In genomic region chr9:80615964-80616363, GRCh38 we compare ENCODE assay signal across 13 cellular contexts.
"Had no signal": no experiment of that assay in that cellular context is flagged by ENCODE, and none has a peak within 500 bp of the region (broad histone marks: within the 10 kb centered on the region; RNA-seq: fewer than 3 reads in every experiment).

No MANE protein-coding gene starts in this region.

- DNase-seq: activated CD4-positive, alpha-beta T cell treated with anti-CD3 and anti-CD28 coated beads for 4 hours; activated CD8-positive, alpha-beta memory T cell treated with anti-CD3 and anti-CD28 coated beads, Interleukin-2, amount 50 U/mL, for 4 hours; activated CD8-positive, alpha-beta T cell treated with anti-CD3 and anti-CD28 coated beads for 36 hours; activated T-cell treated with anti-CD3 and anti-CD28 coated beads, Interleukin-2, amount 50 U/mL, for 72 hours; esophagus squamous epithelium; lower lobe of right lung; midbrain; naive B cell; tibial artery had no signal

- H3K27ac ChIP-seq: esophagus squamous epithelium, lower lobe of right lung, right atrium auricular region, tibial artery, vagina had no signal

- H3K9me3 Mint-ChIP-seq: activated CD8-positive, alpha-beta T cell treated with anti-CD3 and anti-CD28 coated beads for 36 hours had no signal

- H3K9me3 ChIP-seq: esophagus squamous epithelium, lower lobe of right lung, tibial artery, vagina had no signal

- H3K27me3 Mint-ChIP-seq: activated CD8-positive, alpha-beta T cell treated with anti-CD3 and anti-CD28 coated beads for 36 hours; naive B cell had no signal

- H3K36me3 ChIP-seq: esophagus squamous epithelium, lower lobe of right lung, right atrium auricular region, tibial artery, vagina had no signal

- H3K4me1 Mint-ChIP-seq: naive B cell; stimulated activated effector memory CD8-positive, alpha-beta T cell treated with anti-CD3 and anti-CD28 coated beads, Interleukin-12 subunit alpha, Interleukin-12 subunit beta, amount 100 ng/mL, for 72 hours had no signal

- H3K4me3 Mint-ChIP-seq: activated CD8-positive, alpha-beta T cell treated with anti-CD3 and anti-CD28 coated beads for 36 hours; activated T-cell treated with anti-CD3 and anti-CD28 coated beads, Interleukin-2, amount 50 U/mL, for 72 hours; naive B cell; stimulated activated effector memory CD8-positive, alpha-beta T cell treated with anti-CD3 and anti-CD28 coated beads, Interleukin-12 subunit alpha, Interleukin-12 subunit beta, amount 100 ng/mL, for 72 hours; T-helper 1 cell treated with Interleukin-12 subunit alpha and Interleukin-12 subunit beta and Interleukin-4 antibody, amounts not matched to agents 30 μg/mL and 1 μg/mL, for 36 hours had no signal

- H3K27ac Mint-ChIP-seq: activated CD8-positive, alpha-beta T cell treated with anti-CD3 and anti-CD28 coated beads for 36 hours; activated T-cell treated with anti-CD3 and anti-CD28 coated beads, Interleukin-2, amount 50 U/mL, for 72 hours; naive B cell; stimulated activated effector memory CD8-positive, alpha-beta T cell treated with anti-CD3 and anti-CD28 coated beads, Interleukin-12 subunit alpha, Interleukin-12 subunit beta, amount 100 ng/mL, for 72 hours; T-helper 1 cell treated with Interleukin-12 subunit alpha and Interleukin-12 subunit beta and Interleukin-4 antibody, amounts not matched to agents 30 μg/mL and 1 μg/mL, for 36 hours had no signal

- H3K27me3 ChIP-seq: esophagus squamous epithelium, right atrium auricular region, tibial artery, vagina had no signal

- H3K36me3 Mint-ChIP-seq: stimulated activated effector memory CD8-positive, alpha-beta T cell treated with anti-CD3 and anti-CD28 coated beads, Interleukin-12 subunit alpha, Interleukin-12 subunit beta, amount 100 ng/mL, for 72 hours had no signal

- H3K4me1 ChIP-seq: esophagus squamous epithelium, lower lobe of right lung, right atrium auricular region, tibial artery, vagina had no signal

- ATAC-seq: activated CD8-positive, alpha-beta T cell treated with anti-CD3 and anti-CD28 coated beads for 36 hours; activated T-cell treated with anti-CD3 and anti-CD28 coated beads, Interleukin-2, amount 50 U/mL, for 72 hours; lower lobe of right lung; stimulated activated effector memory CD8-positive, alpha-beta T cell treated with anti-CD3 and anti-CD28 coated beads, Interleukin-12 subunit alpha, Interleukin-12 subunit beta, amount 100 ng/mL, for 72 hours had no signal

- H3K4me3 ChIP-seq: esophagus squamous epithelium, lower lobe of right lung, right atrium auricular region, tibial artery, vagina had no signal
